11 cellular contexts compared by ENCODE assay signal in genomic region chr14:75440733-75441474, GRCh38. TPM values are rescaled to one million over a fixed set of nuclear protein-coding genes. Genes with fewer than 3 reads are reported as not detected.
DNase-seq lines count a peak whose midpoint lies in the region; ATAC-seq and TF ChIP-seq lines count a peak whose summit lies in the region.
"Had no signal": no experiment of that assay in that cellular context is flagged by ENCODE, and none has a peak within 500 bp of the region (broad histone marks: within the 10 kb centered on the region; RNA-seq: fewer than 3 reads in every experiment).

No MANE protein-coding gene starts in this region.

- TF ChIP-seq CTCF in IMR-90 (conservative IDR thresholded peaks at IDR 0.05; ENCODE audit: low read depth, low read length) (no peak), mesothelial cell of epicardium (IDR thresholded peaks at IDR 0.05; ENCODE audit: unreplicated experiment) (no peak), tibial artery (IDR thresholded peaks at IDR 0.05) (no peak)

- intact Hi-C loops in IMR-90 (cut with micrococcal nuclease): no loop called here
- intact Hi-C loops in tibial artery (cut with DNase I; ENCODE audit: low total_unique reads): no loop called here

- H3K4ac ChIP-seq in IMR-90 (ENCODE audit: low read depth, low read length): peak overlapping the region; percentile 42

- H3K36me3 ChIP-seq in IMR-90 (ENCODE audit: control insufficient read depth, insufficient read depth, low read length): peaks cover 73% of the 10 kb centered on the region
- H3K36me3 ChIP-seq in esophagus (ENCODE audit: control insufficient read depth in 2 of 2, insufficient read depth in 2 of 2, low read length in 1 of 2): peaks cover 6 to 21% of the 10 kb centered on the region in 2 donors
- peaks cover 13 to 52% (median 38%) of the 10 kb centered on the region in 3 donors for H3K36me3 ChIP-seq in tibial artery

- peaks cover 34% of the 10 kb centered on the region for H3K36me3 Mint-ChIP-seq in mesothelial cell of epicardium

- no peaks in the 10 kb centered on the region for H3K27me3 Mint-ChIP-seq in mesothelial cell of epicardium (ENCODE audit: low read depth)

- peaks cover 93% of the 10 kb centered on the region for H4K20me1 ChIP-seq in IMR-90 (ENCODE audit: insufficient read depth, low read length)

- H3K18ac ChIP-seq in IMR-90 (ENCODE audit: low read depth, low read length): peak overlapping the region; percentile 75

- peak overlapping the region; percentile 67 for H3K14ac ChIP-seq in IMR-90 (replicated peaks; ENCODE audit: low read depth, low read length)

- peak overlapping the region; percentile 22 for H2AK9ac ChIP-seq in IMR-90 (replicated peaks; ENCODE audit: low read depth, low read length, poor library complexity)

- POLR2A ChIA-PET in IMR-90 (lab: Charles Lee; ENCODE audit: unreplicated experiment): interaction anchor here (0.5 kb wide), 1 partner anchor 11 kb away, joined by 6 read pairs; no protein-coding TSS in a partner anchor

- H3K4me3 ChIP-seq in IMR-90 (ENCODE audit: insufficient read depth, low read depth, low read length) (no peak overlapping the region), esophagus (ENCODE audit: low read depth in 1 of 2, low read length in 2 of 2) (no peak overlapping the region), tibial artery (no peak overlapping the region)

- H2BK5ac ChIP-seq in IMR-90 (ENCODE audit: low read depth, low read length, poor library complexity, severe bottlenecking): peak overlapping the region; percentile 40

- TF ChIP-seq POLR2A in IMR-90 (IDR thresholded peaks at IDR 0.05; ENCODE audit: low read depth, low read length) (no peak), erythroblast (IDR thresholded peaks at IDR 0.05; ENCODE audit: low read length) (no peak)

- H3K9me3 ChIP-seq in IMR-90 (ENCODE audit: control insufficient read depth, insufficient read depth, low read length) (no peaks in the 10 kb centered on the region), esophagus (ENCODE audit: control insufficient read depth in 2 of 2, insufficient read depth in 1 of 2, low read depth in 1 of 2, low read length in 1 of 2) (peaks cover 0 to 2% of the 10 kb centered on the region in 2 donors), tibial artery (no peaks in the 10 kb centered on the region)

- H3K4me2 ChIP-seq in IMR-90 (ENCODE audit: low read depth, low read length): peak overlapping the region; percentile 33

- peak overlapping the region; percentile 3 for H4K5ac ChIP-seq in IMR-90 (ENCODE audit: low read depth, low read length)

- in situ Hi-C loops in IMR-90 (cut with MboI; ENCODE audit: low sequenced_read_pairs): no loop called here

- no CpG with 5 or more reads among the region's 14 CpGs for WGBS in IMR-90 (ENCODE audit: extremely low coverage in 2 of 2, insufficient read length in 1 of 2), 2 experiments
- 39 to 58% methylated on average over 14 of the region's 14 CpGs for WGBS in esophagus, 2 donors

- peak overlapping the region; percentile 66; the same call in 1 of the 2 replicates for H3K27ac ChIP-seq in IMR-90 (ENCODE audit: insufficient read depth, low read length)
- peak overlapping the region; percentile 32 to 59 for H3K27ac ChIP-seq in esophagus (ENCODE audit: low read depth in 2 of 2, low read length in 1 of 2)
- peak overlapping the region; percentile 31 to 53 for H3K27ac ChIP-seq in tibial artery

- peaks cover 40% of the 10 kb centered on the region for H3K9me1 ChIP-seq in IMR-90 (ENCODE audit: insufficient read depth, low read length)

- TF ChIP-seq RAD21 in IMR-90 (IDR thresholded peaks at IDR 0.05; ENCODE audit: low read length): 0 out of 2 replicates have a peak, but pooled peaks have one; percentile 8

- peak overlapping the region; percentile 30; the same call in 1 of the 2 replicates for H3K9ac ChIP-seq in IMR-90 (ENCODE audit: low read depth, low read length)

- ATAC-seq in IMR-90 (ENCODE audit: low read depth) (peak; percentile 87), HG02840 (IDR thresholded peaks at IDR 0.05; ENCODE audit: low FRiP score, unreplicated experiment) (no peak)

- CTCF ChIA-PET in IMR-90 (lab: Yijun Ruan, JAX): interaction anchor here (0.8 kb wide), 1 partner anchor 131 kb away, joined by 3 read pairs; no protein-coding TSS in a partner anchor

- peak overlapping the region; percentile 65 for H3K23ac ChIP-seq in IMR-90 (ENCODE audit: low read depth, low read length)

- peak overlapping the region; percentile 5 for H2AFZ ChIP-seq in IMR-90 (replicated peaks; ENCODE audit: low read length, poor library complexity)

- BruUV-seq in IMR-90 (replicated peaks; lab: Mats Ljungman, UMichigan): no TSS peak

- peaks cover 19% of the 10 kb centered on the region for H3K4me1 Mint-ChIP-seq in mesothelial cell of epicardium
- H3K4me1 Mint-ChIP-seq: central memory CD8-positive, alpha-beta T cell had no signal

- H3K9me3 Mint-ChIP-seq in mesothelial cell of epicardium: no peaks in the 10 kb centered on the region
- H3K9me3 Mint-ChIP-seq: central memory CD8-positive, alpha-beta T cell had no signal

- no peak overlapping the region for H2BK20ac ChIP-seq in IMR-90 (ENCODE audit: low read depth, low read length)

- H3K4me3 Mint-ChIP-seq in mesothelial cell of epicardium: no peak overlapping the region
- H3K4me3 Mint-ChIP-seq: central memory CD8-positive, alpha-beta T cell had no signal

- peak overlapping the region; percentile 41 for H3K27ac Mint-ChIP-seq in mesothelial cell of epicardium

- H3K27me3 ChIP-seq in IMR-90 (ENCODE audit: control insufficient read depth, insufficient read depth, low read length) (no peaks in the 10 kb centered on the region), esophagus (ENCODE audit: control insufficient read depth in 1 of 2, insufficient read depth in 2 of 2, low read length in 2 of 2) (no peaks in the 10 kb centered on the region), tibial artery (no peaks in the 10 kb centered on the region)

- no peak overlapping the region for H2BK120ac ChIP-seq in IMR-90 (ENCODE audit: low read depth, low read length)

- H3K79me1 ChIP-seq in IMR-90 (ENCODE audit: low read depth in 1 of 2, low read length in 2 of 2): peaks cover 51 to 93% of the 10 kb centered on the region in 2 experiments

- no peak overlapping the region for H2BK15ac ChIP-seq in IMR-90 (ENCODE audit: low read depth, low read length)

- peak overlapping the region; percentile 5; the same call in 1 of the 2 replicates for H2AK5ac ChIP-seq in IMR-90 (ENCODE audit: low read depth, low read length)

- DNase-seq in IMR-90 (peak; percentile 94), mesothelial cell of epicardium (ENCODE audit: low spot score in 2 of 2, unreplicated experiment in 2 of 2) (no peak), tibial artery (peak; percentile 69 to 88), erythroblast (lab: John Stamatoyannopoulos, UW) (no peak), NK-92 (lab: John Stamatoyannopoulos, UW; ENCODE audit: unreplicated experiment) (no peak), ecto neural progenitor cell (ENCODE audit: low spot score) (no peak)
- DNase-seq: DND-41, NCI-H2171 treated with DMSO at 0.1 percent for 48 hours had no signal

- no peak overlapping the region for H3K56ac ChIP-seq in IMR-90 (ENCODE audit: extremely low read depth, insufficient read depth, low read length)

- dilution Hi-C loops in IMR-90 (cut with HindIII; ENCODE audit: low sequenced_read_pairs, unreplicated experiment): no loop called here

- peaks cover 24% of the 10 kb centered on the region for H3K4me1 ChIP-seq in IMR-90 (ENCODE audit: control insufficient read depth, insufficient read depth, low read length)
- peaks cover 4% of the 10 kb centered on the region in 2 donors for H3K4me1 ChIP-seq in esophagus (ENCODE audit: control insufficient read depth in 2 of 2, insufficient read depth in 2 of 2, low read length in 1 of 2)
- peaks cover 0 to 28% (median 22%) of the 10 kb centered on the region in 4 donors for H3K4me1 ChIP-seq in tibial artery

- H4K91ac ChIP-seq in IMR-90 (ENCODE audit: insufficient read depth, low read depth, low read length): no peak overlapping the region

- H4K8ac ChIP-seq in IMR-90 (ENCODE audit: low read depth in 2 of 2, low read length in 2 of 2): peak overlapping the region; percentile 32 to 34; a peak in 2 of 4 replicates

TF ChIP-seq in IMR-90, 13 proteins besides CTCF, POLR2A, EP300 and RAD21 (continues in another document):
- TF ChIP-seq BHLHE40 (IDR thresholded peaks at IDR 0.05; ENCODE audit: low read depth, low read length): no peak
- no peak for TF ChIP-seq CHD1 (IDR thresholded peaks at IDR 0.05; ENCODE audit: low read depth, low read length)
- TF ChIP-seq NFE2L2 (IDR thresholded peaks at IDR 0.05; ENCODE audit: low read depth, low read length): no peak
- no peak for TF ChIP-seq SMC3 (IDR thresholded peaks at IDR 0.05; ENCODE audit: low read depth, low read length)
- TF ChIP-seq ELK1 (IDR thresholded peaks at IDR 0.05; ENCODE audit: borderline replicate concordance, low read depth, low read length): no peak
- no peak for TF ChIP-seq RFX5 (IDR thresholded peaks at IDR 0.05; ENCODE audit: low read depth, low read length)
- no peak for TF ChIP-seq MAZ (IDR thresholded peaks at IDR 0.05; ENCODE audit: borderline replicate concordance, low read depth, low read length)
- TF ChIP-seq FOS (IDR thresholded peaks at IDR 0.05; ENCODE audit: low read depth, low read length): 0 out of 2 replicates have a peak, but pooled peaks have one; percentile 4
- TF ChIP-seq MXI1 (IDR thresholded peaks at IDR 0.05; ENCODE audit: borderline replicate concordance, low read depth, low read length): peak; percentile 59; the same call in 1 of the 2 replicates
- no peak for TF ChIP-seq RCOR1 (IDR thresholded peaks at IDR 0.05; ENCODE audit: insufficient replicate concordance, low read length)

RNA-seq across cellular contexts. Expression of gene JDP2, which starts 13.1 kb away (rescaled TPM):
- total RNA-seq in IMR-90 (2012; rRNA removed): 35.7 and 38.9 TPM in 2 replicates
- 38.4 and 39.7 TPM in 2 replicates for polyA plus RNA-seq in IMR-90 (2012; rRNA removed)
- 47.8 and 52.8 TPM in 2 replicates for polyA plus RNA-seq in IMR-90 (2012; cell fraction: cytosol; rRNA removed)
- polyA plus RNA-seq in IMR-90 (2012; cell fraction: nucleus; rRNA removed; ENCODE audit: low replicate concordance): 18.7 and 32.8 TPM in 2 replicates
- polyA plus RNA-seq in esophagus: 10 to 100 TPM; 13.4 to 18.4 TPM
- 43.4 to 51.1 TPM (median 44.4 TPM) in 3 replicates for total RNA-seq in mesothelial cell of epicardium

Comparison
In these comparisons a context has a peak if more than half of its experiments do, and no peak if none do; other contexts are left out.
1. DNase-seq: peak in IMR-90 (single experiment) and tibial artery (2 of 2); none in mesothelial cell of epicardium (0 of 2), erythroblast (0 of 2), NK-92 (single experiment) and ecto neural progenitor cell (single experiment).
2. Peak in every context shown above with its lines, with median percentiles within 50 percentile points of each other: H3K27ac ChIP-seq.